Comparison of ENCODE assay signal across 17 cellular contexts in genomic region chr6:47680056-47680455, GRCh38. TPM values are rescaled to one million over a fixed set of nuclear protein-coding genes. Genes with fewer than 3 reads are reported as not detected.
DNase-seq lines count a peak whose midpoint lies in the region; ATAC-seq and TF ChIP-seq lines count a peak whose summit lies in the region.
"Had no signal": no experiment of that assay in that cellular context is flagged by ENCODE, and none has a peak within 500 bp of the region (broad histone marks: within the 10 kb centered on the region; RNA-seq: fewer than 3 reads in every experiment).

No MANE protein-coding gene starts in this region.

- H3K9me3 ChIP-seq in aorta (ENCODE audit: control insufficient read depth, low read length) = peaks cover 2% of the 10 kb centered on the region
- H3K9me3 ChIP-seq: SK-N-SH had no signal

- ATAC-seq in foreskin keratinocyte = peak; percentile 12
- no peak for ATAC-seq in aorta (ENCODE audit: low FRiP score)
- ATAC-seq in HG03354 (IDR thresholded peaks at IDR 0.05; ENCODE audit: poor library complexity, severe bottlenecking, unreplicated experiment) = no peak
- ATAC-seq: Panc1 had no signal

- DNase-seq in COLO668 (lab: John Stamatoyannopoulos, UW; ENCODE audit: unreplicated experiment) (peak; percentile 46), DMS53 (lab: John Stamatoyannopoulos, UW) (peak; percentile 97), NCI-H510A treated with DMSO at 0.1 percent for 48 hours (lab: John Stamatoyannopoulos, UW) (peak; percentile 83), foreskin keratinocyte (peak; percentile 62 to 68), OCI-M1 (lab: John Stamatoyannopoulos, UW) (no peak), aorta (no peak)
- DNase-seq: CD4-positive, alpha-beta T cell; GOT3; KBM-7; NCI-H1092; NCI-H187 treated with DMSO at 0.1 percent for 48 hours; NCI-H524 treated with DMSO at 0.1 percent for 48 hours; Right ventricle myocardium superior; SK-N-SH; T-helper 1 cell had no signal

- no peak for TF ChIP-seq CTCF in foreskin keratinocyte (conservative IDR thresholded peaks at IDR 0.05)

- no peaks in the 10 kb centered on the region for H3K4me1 ChIP-seq in foreskin keratinocyte
- no peaks in the 10 kb centered on the region for H3K4me1 ChIP-seq in aorta (ENCODE audit: control insufficient read depth in 1 of 2, insufficient read depth in 2 of 2, low read length in 2 of 2)

- H3K27ac ChIP-seq in foreskin keratinocyte (no peak overlapping the region), aorta (ENCODE audit: low read depth in 1 of 2, low read length in 2 of 2) (no peak overlapping the region)

- H3K27me3 ChIP-seq in foreskin keratinocyte (peaks cover 3% of the 10 kb centered on the region), aorta (ENCODE audit: control insufficient read depth in 1 of 2, insufficient read depth in 2 of 2, low read length in 1 of 2) (no peaks in the 10 kb centered on the region)

- WGBS in aorta, 2 donors = 60 to 69% methylated on average over 2 of the region's 2 CpGs

- no peak overlapping the region for H3K4me3 ChIP-seq in aorta (ENCODE audit: low read length in 2 of 2)

- intact Hi-C loops in aorta (cut with DNase I) = no loop called here

- H3K36me3 ChIP-seq in aorta (ENCODE audit: control insufficient read depth in 1 of 2, insufficient read depth in 2 of 2, low read length in 1 of 2) = no peaks in the 10 kb centered on the region

RNA-seq across cellular contexts. Expression of gene ADGRF4, which starts 18.3 kb away (rescaled TPM):
- 2.8 and 3.3 TPM in 2 replicates for total RNA-seq in foreskin keratinocyte
- polyA plus RNA-seq in foreskin keratinocyte = 1.4 and 2.0 TPM in 2 replicates
- total RNA-seq in aorta = not detected
- polyA plus RNA-seq in aorta = not detected
- total RNA-seq: CD4-positive, alpha-beta T cell; Right ventricle myocardium superior had no signal
- polyA plus RNA-seq: SK-N-SH had no signal

Comparison
In these comparisons a context has a peak if more than half of its experiments do, and no peak if none do; other contexts are left out.
1. DNase-seq: peak in COLO668 (single experiment), DMS53 (single experiment), NCI-H510A treated with DMSO at 0.1 percent for 48 hours (single experiment) and foreskin keratinocyte (2 of 2); none in OCI-M1 (single experiment) and aorta (0 of 2).